Comparison of ENCODE assay signal across 8 cellular contexts in the genomic region with DNA sequence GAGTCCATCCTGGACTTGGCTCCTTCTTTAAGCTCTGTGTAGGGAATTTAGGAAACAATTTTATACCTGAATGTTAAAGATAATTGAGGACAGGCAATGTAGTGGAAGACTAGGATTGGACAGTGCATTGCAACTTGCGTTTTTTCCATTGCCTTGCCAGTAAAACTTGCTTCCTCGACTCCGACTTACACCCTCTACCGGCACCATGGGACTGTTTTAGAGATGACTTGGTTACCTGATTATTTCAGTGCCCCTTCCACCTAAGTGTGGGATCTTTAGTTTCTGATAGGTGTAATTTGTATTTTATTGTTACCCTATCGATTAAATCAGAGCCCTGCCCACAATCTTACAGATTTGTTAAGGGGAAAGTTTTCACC. TPM values are rescaled to one million over a fixed set of nuclear protein-coding genes. Genes with fewer than 3 reads are reported as not detected.
DNase-seq lines count a peak whose midpoint lies in the region; TF ChIP-seq lines count a peak whose summit lies in the region.

No MANE protein-coding gene starts in this region.

- no peak overlapping the region for H3K4me3 ChIP-seq in KMS-11 (IDR thresholded peaks at IDR 0.05; ENCODE audit: insufficient read depth, low read depth, low read length)
- peak overlapping the region; percentile 82 for H3K4me3 ChIP-seq in iPS-15b (ENCODE audit: low read depth, low read length)
- peak overlapping the region; percentile 71 to 82 for H3K4me3 ChIP-seq in stomach smooth muscle (ENCODE audit: low read length in 2 of 2)

- H3K4me1 ChIP-seq in KMS-11 (ENCODE audit: low read depth, poor library complexity, severe bottlenecking) (peaks cover 18% of the 10 kb centered on the region), iPS-15b (ENCODE audit: control insufficient read depth, insufficient read depth, low read length) (peaks cover 9% of the 10 kb centered on the region), stomach smooth muscle (ENCODE audit: control insufficient read depth, insufficient read depth, low read length) (no peaks in the 10 kb centered on the region)

- H3K27me3 ChIP-seq in KMS-11 (ENCODE audit: insufficient read depth, low read depth) (no peaks in the 10 kb centered on the region), iPS-15b (ENCODE audit: control insufficient read depth, insufficient read depth, low read length) (no peaks in the 10 kb centered on the region), stomach smooth muscle (ENCODE audit: control insufficient read depth in 1 of 2, insufficient read depth in 2 of 2, low read length in 2 of 2) (peaks cover 0 to 4% of the 10 kb centered on the region in 2 donors)

- peak; percentile 37 for DNase-seq in NCI-H2227 (lab: John Stamatoyannopoulos, UW; ENCODE audit: unreplicated experiment)
- DNase-seq in NCI-H2227 treated with DMSO at 0.1 percent for 48 hours (lab: John Stamatoyannopoulos, UW), result no peak
- no peak for DNase-seq in activated T-helper 1 cell treated with anti-CD3 and anti-CD28 coated beads, Interleukin-12 subunit alpha, Interleukin-12 subunit beta, Interleukin-2, Interleukin-4 antibody, amounts not matched to agents 30 ng/mL and 10 ng/mL and 1 ng/mL, durations not matched to agents 14 hours and 24 hours and 36 hours (ENCODE audit: low spot score)
- no peak for DNase-seq in midbrain (lab: John Stamatoyannopoulos, UW)
- DNase-seq in SKM-1 treated with dmso at 0.1 percent for 144 hours (lab: John Stamatoyannopoulos, UW; ENCODE audit: unreplicated experiment), result no peak

- H3K4me1 Mint-ChIP-seq in activated T-helper 1 cell treated with anti-CD3 and anti-CD28 coated beads, Interleukin-12 subunit alpha, Interleukin-12 subunit beta, Interleukin-2, Interleukin-4 antibody, amounts not matched to agents 30 ng/mL and 10 ng/mL and 1 ng/mL, durations not matched to agents 14 hours and 24 hours and 36 hours (ENCODE audit: low read depth), result peaks cover 30% of the 10 kb centered on the region

- intact Hi-C loops in activated T-helper 1 cell treated with anti-CD3 and anti-CD28 coated beads, Interleukin-12 subunit alpha, Interleukin-12 subunit beta, Interleukin-2, Interleukin-4 antibody, amounts not matched to agents 30 ng/mL and 10 ng/mL and 1 ng/mL, durations not matched to agents 14 hours and 24 hours and 36 hours (cut with micrococcal nuclease), result loop anchor here (1.0 to 10.0 kb wide), 5 partner anchors 148 to 1147 kb away; partner anchors contain the start of genes NCBP2L, RADX and RBM41

- H3K27me3 Mint-ChIP-seq in activated T-helper 1 cell treated with anti-CD3 and anti-CD28 coated beads, Interleukin-12 subunit alpha, Interleukin-12 subunit beta, Interleukin-2, Interleukin-4 antibody, amounts not matched to agents 30 ng/mL and 10 ng/mL and 1 ng/mL, durations not matched to agents 14 hours and 24 hours and 36 hours (ENCODE audit: insufficient read depth), result no peaks in the 10 kb centered on the region

- no peaks in the 10 kb centered on the region for H3K9me3 Mint-ChIP-seq in activated T-helper 1 cell treated with anti-CD3 and anti-CD28 coated beads, Interleukin-12 subunit alpha, Interleukin-12 subunit beta, Interleukin-2, Interleukin-4 antibody, amounts not matched to agents 30 ng/mL and 10 ng/mL and 1 ng/mL, durations not matched to agents 14 hours and 24 hours and 36 hours

- H4K20me1 ChIP-seq in KMS-11 (ENCODE audit: insufficient read depth), result peaks cover 8% of the 10 kb centered on the region; the same call in 1 of the 2 replicates

- H3K36me3 ChIP-seq in KMS-11 (ENCODE audit: insufficient read depth), result no peaks in the 10 kb centered on the region
- H3K36me3 ChIP-seq in iPS-15b (ENCODE audit: control insufficient read depth, insufficient read depth, low read length), result peaks cover 2% of the 10 kb centered on the region
- no peaks in the 10 kb centered on the region for H3K36me3 ChIP-seq in stomach smooth muscle (ENCODE audit: control insufficient read depth in 2 of 2, insufficient read depth in 2 of 2, low read length in 2 of 2)

- peak overlapping the region; percentile 96 for H3K4me3 Mint-ChIP-seq in activated T-helper 1 cell treated with anti-CD3 and anti-CD28 coated beads, Interleukin-12 subunit alpha, Interleukin-12 subunit beta, Interleukin-2, Interleukin-4 antibody, amounts not matched to agents 30 ng/mL and 10 ng/mL and 1 ng/mL, durations not matched to agents 14 hours and 24 hours and 36 hours

- H3K79me2 ChIP-seq in KMS-11 (ENCODE audit: insufficient read depth, low read depth), result peaks cover 56% of the 10 kb centered on the region

- H3K27ac Mint-ChIP-seq in activated T-helper 1 cell treated with anti-CD3 and anti-CD28 coated beads, Interleukin-12 subunit alpha, Interleukin-12 subunit beta, Interleukin-2, Interleukin-4 antibody, amounts not matched to agents 30 ng/mL and 10 ng/mL and 1 ng/mL, durations not matched to agents 14 hours and 24 hours and 36 hours, result peak overlapping the region; percentile 93

- H3K4me2 ChIP-seq in KMS-11, result peak overlapping the region; percentile 91

- peak overlapping the region; percentile 89; the same call in 1 of the 2 replicates for H3K9ac ChIP-seq in KMS-11
- H3K9ac ChIP-seq in iPS-15b (ENCODE audit: low read depth, low read length), result peak overlapping the region; percentile 93
- H3K9ac ChIP-seq in stomach smooth muscle (ENCODE audit: low read length in 2 of 2), result peak overlapping the region in 1 of 2 donors; percentile 81

- peaks cover 3% of the 10 kb centered on the region for H3K36me3 Mint-ChIP-seq in activated T-helper 1 cell treated with anti-CD3 and anti-CD28 coated beads, Interleukin-12 subunit alpha, Interleukin-12 subunit beta, Interleukin-2, Interleukin-4 antibody, amounts not matched to agents 30 ng/mL and 10 ng/mL and 1 ng/mL, durations not matched to agents 14 hours and 24 hours and 36 hours (ENCODE audit: low read depth)

- no peak overlapping the region; the same call in 1 of the 2 replicates for H3K27ac ChIP-seq in KMS-11
- H3K27ac ChIP-seq in stomach smooth muscle (ENCODE audit: low read length), result no peak overlapping the region

- peak; percentile 15; the same call in 1 of the 2 replicates for TF ChIP-seq CTCF in KMS-11 (conservative IDR thresholded peaks at IDR 0.05; ENCODE audit: low read depth, low read length)

- H3K9me3 ChIP-seq in iPS-15b (ENCODE audit: control insufficient read depth, insufficient read depth, low read length), result no peaks in the 10 kb centered on the region
- H3K9me3 ChIP-seq in stomach smooth muscle (ENCODE audit: control insufficient read depth in 2 of 2, low read length in 2 of 2), result no peaks in the 10 kb centered on the region

- peak overlapping the region; percentile 54; the same call in 1 of the 2 replicates for H2AFZ ChIP-seq in KMS-11 (ENCODE audit: low read depth)

RNA-seq across cellular contexts. Expression of gene PRPS1, which starts 1.2 kb away (rescaled TPM):
- total RNA-seq in activated T-helper 1 cell treated with anti-CD3 and anti-CD28 coated beads, Interleukin-12 subunit alpha, Interleukin-12 subunit beta, Interleukin-2, Interleukin-4 antibody, amounts not matched to agents 30 ng/mL and 10 ng/mL and 1 ng/mL, durations not matched to agents 14 hours and 24 hours and 36 hours, result 97.9 and 101 TPM in 2 replicates
